In the genomic region with DNA sequence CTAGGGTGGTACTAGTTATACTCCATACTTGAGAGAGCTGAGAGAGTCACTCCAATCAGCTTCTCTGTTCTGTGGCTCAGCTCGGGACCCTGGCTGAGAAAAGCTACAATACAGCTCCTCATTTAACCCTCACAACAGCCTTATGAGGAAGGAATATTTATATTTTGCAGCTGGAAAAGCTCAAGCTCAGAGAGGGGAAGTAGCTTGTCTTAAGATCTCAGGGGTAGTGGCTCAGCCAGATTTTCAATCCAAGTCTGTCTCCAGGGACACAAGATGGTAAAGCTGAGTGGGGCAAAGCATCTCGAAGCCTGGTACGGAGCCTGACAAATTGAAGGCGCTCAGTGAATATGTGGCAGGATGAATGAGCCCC, we compare ENCODE assay signal across 1 cellular context.
TF ChIP-seq lines count a peak whose summit lies in the region.

No MANE protein-coding gene starts in this region.

TF ChIP-seq in HCT116, 20 proteins besides CTCF, POLR2A, EP300 and RAD21:
- no peak for TF ChIP-seq CEBPB (IDR thresholded peaks at IDR 0.05; ENCODE audit: low read depth)
